In genomic region chr7:112481833-112482669, GRCh38 we compare ENCODE assay signal across 1 cellular context.
A peak's percentile ranks its signal among the peaks of the same experiment; 100 is the strongest.
TF ChIP-seq lines count a peak whose summit lies in the region.

No MANE protein-coding gene starts in this region.

TF ChIP-seq in HEK293, 187 proteins besides CTCF, POLR2A, EP300 and RAD21 (continued from another document and continues in another):
- TF ChIP-seq ZBTB49 (tag by site-specific recombination; IDR thresholded peaks at IDR 0.05; ENCODE audit: low read depth), result no peak
- TF ChIP-seq ZNF266 (tag by site-specific recombination; IDR thresholded peaks at IDR 0.05; ENCODE audit: low read depth), result no peak
- TF ChIP-seq ZNF350 (tag by site-specific recombination; IDR thresholded peaks at IDR 0.05), result no peak
- no peak for TF ChIP-seq ZNF624 (tag by site-specific recombination; IDR thresholded peaks at IDR 0.05)
- no peak for TF ChIP-seq ZFP3 (tag by site-specific recombination; IDR thresholded peaks at IDR 0.05; ENCODE audit: low read depth)
- TF ChIP-seq ZBTB6 (tag by site-specific recombination; IDR thresholded peaks at IDR 0.05), result no peak
- no peak for TF ChIP-seq GLI2 (tag by site-specific recombination; IDR thresholded peaks at IDR 0.05; ENCODE audit: borderline replicate concordance, low read depth)
- no peak for TF ChIP-seq ZNF530 (tag by site-specific recombination; IDR thresholded peaks at IDR 0.05; ENCODE audit: low read depth)
- 0 out of 2 replicates have a peak, but pooled peaks have one; percentile 15 for TF ChIP-seq KLF8 (tag by site-specific recombination; IDR thresholded peaks at IDR 0.05)
- no peak for TF ChIP-seq OVOL3 (tag by site-specific recombination; IDR thresholded peaks at IDR 0.05)
- no peak for TF ChIP-seq ZNF148 (tag by site-specific recombination; IDR thresholded peaks at IDR 0.05; ENCODE audit: borderline replicate concordance)
- no peak for TF ChIP-seq GLI4 (tag by site-specific recombination; IDR thresholded peaks at IDR 0.05)
- TF ChIP-seq ZSCAN16 (tag by site-specific recombination; IDR thresholded peaks at IDR 0.05), result no peak
- no peak for TF ChIP-seq ZNF324 (tag by site-specific recombination; IDR thresholded peaks at IDR 0.05)
- no peak for TF ChIP-seq KLF10 (tag by site-specific recombination; IDR thresholded peaks at IDR 0.05)
- peak; percentile 93 for TF ChIP-seq ZNF629 (tag by site-specific recombination; IDR thresholded peaks at IDR 0.05)
- no peak for TF ChIP-seq ZNF121 (tag by site-specific recombination; IDR thresholded peaks at IDR 0.05)
- TF ChIP-seq ZNF132 (tag by site-specific recombination; IDR thresholded peaks at IDR 0.05; ENCODE audit: borderline replicate concordance), result no peak
- TF ChIP-seq GFI1B (tag by site-specific recombination; IDR thresholded peaks at IDR 0.05), result no peak
- no peak for TF ChIP-seq ZNF747 (tag by site-specific recombination; IDR thresholded peaks at IDR 0.05)
- TF ChIP-seq ZNF561 (tag by site-specific recombination; IDR thresholded peaks at IDR 0.05; ENCODE audit: borderline replicate concordance), result no peak
- TF ChIP-seq HOXD13 (CRISPR knock-in tag; IDR thresholded peaks at IDR 0.05; ENCODE audit: borderline replicate concordance), result no peak
- no peak for TF ChIP-seq ZBTB1 (tag by site-specific recombination; IDR thresholded peaks at IDR 0.05)
- no peak for TF ChIP-seq ZSCAN18 (tag by site-specific recombination; IDR thresholded peaks at IDR 0.05)
- TF ChIP-seq ZFP41 (tag by site-specific recombination; IDR thresholded peaks at IDR 0.05; ENCODE audit: borderline replicate concordance), result no peak
- no peak for TF ChIP-seq ZNF701 (tag by site-specific recombination; IDR thresholded peaks at IDR 0.05)
- TF ChIP-seq ZNF391 (tag by site-specific recombination; IDR thresholded peaks at IDR 0.05; ENCODE audit: borderline replicate concordance, low read depth), result no peak
- peak; percentile 61; the same call in 1 of the 2 replicates for TF ChIP-seq ZEB2 (tag by site-specific recombination; IDR thresholded peaks at IDR 0.05)
- no peak for TF ChIP-seq ZNF473 (tag by site-specific recombination; IDR thresholded peaks at IDR 0.05)
- no peak for TF ChIP-seq ZNF843 (tag by site-specific recombination; IDR thresholded peaks at IDR 0.05)
- TF ChIP-seq GLIS2 (tag by site-specific recombination; IDR thresholded peaks at IDR 0.05), result no peak
- 0 out of 2 replicates have a peak, but pooled peaks have one; percentile 18 for TF ChIP-seq ZNF660 (tag by site-specific recombination; IDR thresholded peaks at IDR 0.05)
- TF ChIP-seq ZNF76 (tag by site-specific recombination; IDR thresholded peaks at IDR 0.05; ENCODE audit: borderline replicate concordance, low read depth), result no peak
- TF ChIP-seq ZNF645 (tag by site-specific recombination; IDR thresholded peaks at IDR 0.05), result no peak
- no peak for TF ChIP-seq ZNF37A (tag by site-specific recombination; IDR thresholded peaks at IDR 0.05)
- no peak for TF ChIP-seq ATF2 (tag by site-specific recombination; IDR thresholded peaks at IDR 0.05; ENCODE audit: low read depth)
- TF ChIP-seq ZNF621 (tag by site-specific recombination; IDR thresholded peaks at IDR 0.05), result no peak
- no peak for TF ChIP-seq ZNF138 (tag by site-specific recombination; IDR thresholded peaks at IDR 0.05; ENCODE audit: borderline replicate concordance)
- no peak for TF ChIP-seq PRDM4 (tag by site-specific recombination; IDR thresholded peaks at IDR 0.05)
- TF ChIP-seq ZBTB10 (tag by site-specific recombination; IDR thresholded peaks at IDR 0.05), result no peak
- no peak for TF ChIP-seq ZNF560 (tag by site-specific recombination; IDR thresholded peaks at IDR 0.05; ENCODE audit: borderline replicate concordance)
- no peak for TF ChIP-seq ZNF785 (tag by site-specific recombination; IDR thresholded peaks at IDR 0.05)
- TF ChIP-seq SP7 (tag by site-specific recombination; IDR thresholded peaks at IDR 0.05), result 0 out of 2 replicates have a peak, but pooled peaks have one; percentile 25
- TF ChIP-seq PBX3 (CRISPR knock-in tag; IDR thresholded peaks at IDR 0.05), result no peak
- peak; percentile 90 for TF ChIP-seq PRDM6 (tag by site-specific recombination; IDR thresholded peaks at IDR 0.05)
- TF ChIP-seq ZNF600 (tag by site-specific recombination; IDR thresholded peaks at IDR 0.05), result 0 out of 2 replicates have a peak, but pooled peaks have one; percentile 40
